8 cellular contexts compared by ENCODE assay signal in the genomic region with DNA sequence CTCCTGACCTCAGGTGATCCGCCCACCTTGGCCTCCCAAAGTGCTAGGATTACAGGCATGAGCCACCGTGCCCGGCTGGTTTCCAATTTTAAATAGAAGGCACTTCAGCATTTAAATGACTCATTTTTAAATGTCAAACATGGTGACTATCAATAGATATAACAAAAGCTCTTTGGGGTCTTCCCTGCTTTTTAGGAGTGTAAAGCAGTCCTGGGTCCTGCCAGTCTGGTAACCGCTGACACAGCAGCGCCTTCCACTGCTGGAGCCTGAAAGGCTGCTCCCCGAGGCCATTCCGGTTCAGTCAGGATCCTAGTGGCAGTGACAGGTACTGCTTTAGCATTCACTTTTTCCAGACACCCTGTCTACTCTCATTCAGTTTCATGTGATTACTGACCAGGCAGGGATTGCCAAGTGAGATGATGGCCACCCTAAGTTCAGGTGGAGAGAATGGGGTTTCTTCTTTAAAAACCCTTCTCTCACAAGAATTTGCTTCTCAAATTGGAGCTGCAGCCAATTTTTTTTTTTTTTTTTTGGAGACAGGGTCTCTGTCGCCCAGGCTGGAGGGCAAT. TPM values are rescaled to one million over a fixed set of nuclear protein-coding genes. Genes with fewer than 3 reads are reported as not detected.
DNase-seq lines count a peak whose midpoint lies in the region; ATAC-seq and TF ChIP-seq lines count a peak whose summit lies in the region.

No MANE protein-coding gene starts in this region.

- no peak for TF ChIP-seq EP300 in gastroesophageal sphincter (IDR thresholded peaks at IDR 0.05)

- no peak overlapping the region for H3K4me3 ChIP-seq in HL-60 (replicated peaks; ENCODE audit: insufficient read depth, low read length)
- H3K4me3 ChIP-seq in RWPE2 (ENCODE audit: severe bottlenecking) = no peak overlapping the region
- no peak overlapping the region for H3K4me3 ChIP-seq in gastroesophageal sphincter
- no peak overlapping the region for H3K4me3 ChIP-seq in gastrocnemius medialis

- in situ Hi-C loops in gastrocnemius medialis (cut with MboI; ENCODE audit: low sequenced_read_pairs in 4 of 4) = no loop called here

- H3K9me3 ChIP-seq in RWPE2 (ENCODE audit: severe bottlenecking) (no peaks in the 10 kb centered on the region), gastroesophageal sphincter (no peaks in the 10 kb centered on the region), gastrocnemius medialis (no peaks in the 10 kb centered on the region)

- 33 to 48% methylated on average over 8 of the region's 8 CpGs for WGBS in gastroesophageal sphincter (ENCODE audit: low coverage in 1 of 2), 2 donors

- intact Hi-C loops in gastrocnemius medialis (cut with DNase I; ENCODE audit: low total_unique reads) = no loop called here

- H3K27me3 ChIP-seq in HL-60 (ENCODE audit: insufficient read depth, poor library complexity, severe bottlenecking) (no peaks in the 10 kb centered on the region), RWPE2 (ENCODE audit: insufficient read depth, poor library complexity, severe bottlenecking) (no peaks in the 10 kb centered on the region), gastroesophageal sphincter (no peaks in the 10 kb centered on the region), gastrocnemius medialis (no peaks in the 10 kb centered on the region)

- TF ChIP-seq CTCF in HL-60 (IDR thresholded peaks at IDR 0.05; ENCODE audit: insufficient read depth, low read length) (peak; percentile 63), RWPE2 (IDR thresholded peaks at IDR 0.05; ENCODE audit: poor library complexity, severe bottlenecking) (peak; percentile 69), gastroesophageal sphincter (IDR thresholded peaks at IDR 0.05) (peak; percentile 40 to 68 (median 50)), gastrocnemius medialis (IDR thresholded peaks at IDR 0.05 in 4 of 5, conservative IDR thresholded peaks at IDR 0.05 in 1 of 5) (peak; percentile 35 to 61 (median 37))

- DNase-seq in COLO668 (lab: John Stamatoyannopoulos, UW; ENCODE audit: unreplicated experiment) (peak; percentile 61), HL-60 (ENCODE audit: low read depth in 1 of 2, low spot score in 1 of 2) (peak in 1 of 2 experiments; percentile 72), RWPE2 (ENCODE audit: low spot score) (peak; percentile 76), gastrocnemius medialis (no peak), mesenteric fat pad (ENCODE audit: low spot score) (no peak)
- peak; percentile 37 for DNase-seq in activated effector memory CD4-positive, alpha-beta T cell treated with Interleukin-2 at 50 U/mL for 16 hours

- H3K4me1 ChIP-seq in RWPE2 (ENCODE audit: insufficient read depth, poor library complexity, severe bottlenecking) = peaks cover 50% of the 10 kb centered on the region
- H3K4me1 ChIP-seq in gastroesophageal sphincter = peaks cover 8 to 90% (median 76%) of the 10 kb centered on the region in 3 donors
- peaks cover 86 to 91% of the 10 kb centered on the region in 2 donors for H3K4me1 ChIP-seq in gastrocnemius medialis

- peaks cover 23% of the 10 kb centered on the region for H3K36me3 ChIP-seq in RWPE2 (ENCODE audit: low read depth)
- no peaks in the 10 kb centered on the region for H3K36me3 ChIP-seq in gastroesophageal sphincter
- H3K36me3 ChIP-seq in gastrocnemius medialis = no peaks in the 10 kb centered on the region

- H3K27ac ChIP-seq in HL-60 (replicated peaks) = no peak overlapping the region
- no peak overlapping the region for H3K27ac ChIP-seq in RWPE2 (ENCODE audit: poor library complexity, severe bottlenecking)
- peak overlapping the region in 2 of 4 donors; percentile 21 to 36 for H3K27ac ChIP-seq in gastroesophageal sphincter
- H3K27ac ChIP-seq in gastrocnemius medialis = peak overlapping the region; percentile 5 to 36 (median 11)

- peak; percentile 17; the same call in 2 of the 3 replicates for ATAC-seq in RWPE2 (ENCODE audit: low read depth)
- ATAC-seq in gastroesophageal sphincter = peak; percentile 51
- peak in 1 of 2 donors; percentile 49 for ATAC-seq in gastrocnemius medialis
- ATAC-seq in GM18519 (IDR thresholded peaks at IDR 0.05; ENCODE audit: low FRiP score, unreplicated experiment) = no peak

- no peak for TF ChIP-seq POLR2A in gastroesophageal sphincter (IDR thresholded peaks at IDR 0.05)
- no peak for TF ChIP-seq POLR2A in gastrocnemius medialis (IDR thresholded peaks at IDR 0.05)

RNA-seq across cellular contexts. Expression of gene DIDO1, which starts 5.1 kb away (rescaled TPM):
- total RNA-seq in gastroesophageal sphincter (10 to 100 TPM; 49.5 to 75.8 (median 66.5) TPM), gastrocnemius medialis (10 to 100 TPM; 24.2 to 39.3 (median 28.7) TPM), mesenteric fat pad (39.0 TPM)

RNA-seq across cellular contexts. Expression of gene GID8, which starts 16.7 kb away (rescaled TPM):
- total RNA-seq in gastroesophageal sphincter (10 to 100 TPM; 23.2 to 34.8 (median 27.9) TPM), gastrocnemius medialis (10 to 100 TPM; 12.8 to 16.2 (median 13.5) TPM), mesenteric fat pad (22.6 TPM)

RNA-seq across cellular contexts. Expression of gene SLC17A9, which starts 31.3 kb away (rescaled TPM):
- total RNA-seq in gastroesophageal sphincter = 1 to 10 TPM; 1.3 to 4.6 (median 2.8) TPM
- 1 to 10 TPM in 3 of 4 donors, under 1 TPM in 1; 0.55 to 2.4 (median 1.2) TPM for total RNA-seq in gastrocnemius medialis
- total RNA-seq in mesenteric fat pad = 12.7 TPM

RNA-seq across cellular contexts. Expression of gene TCFL5, which starts 59.6 kb away (rescaled TPM):
- total RNA-seq in gastroesophageal sphincter = 10 to 100 TPM; 12.0 to 28.9 (median 13.8) TPM
- total RNA-seq in gastrocnemius medialis = 1 to 10 TPM; 5.3 to 7.3 (median 6.3) TPM
- total RNA-seq in mesenteric fat pad = 10.1 TPM

Comparison
In these comparisons a context has a peak if more than half of its experiments do, and no peak if none do; other contexts are left out.
1. DNase-seq: peak in COLO668 (single experiment), RWPE2 (single experiment) and activated effector memory CD4-positive, alpha-beta T cell treated with Interleukin-2 at 50 U/mL for 16 hours (single experiment); none in gastrocnemius medialis (0 of 2) and mesenteric fat pad (single experiment).
2. H3K27ac ChIP-seq: peak in gastrocnemius medialis (4 of 4); none in HL-60 (single experiment) and RWPE2 (single experiment).
3. Peak in every context shown above with its lines, with median percentiles within 50 percentile points of each other: CTCF ChIP-seq.